1 cellular context compared by ENCODE assay signal in the genomic region with DNA sequence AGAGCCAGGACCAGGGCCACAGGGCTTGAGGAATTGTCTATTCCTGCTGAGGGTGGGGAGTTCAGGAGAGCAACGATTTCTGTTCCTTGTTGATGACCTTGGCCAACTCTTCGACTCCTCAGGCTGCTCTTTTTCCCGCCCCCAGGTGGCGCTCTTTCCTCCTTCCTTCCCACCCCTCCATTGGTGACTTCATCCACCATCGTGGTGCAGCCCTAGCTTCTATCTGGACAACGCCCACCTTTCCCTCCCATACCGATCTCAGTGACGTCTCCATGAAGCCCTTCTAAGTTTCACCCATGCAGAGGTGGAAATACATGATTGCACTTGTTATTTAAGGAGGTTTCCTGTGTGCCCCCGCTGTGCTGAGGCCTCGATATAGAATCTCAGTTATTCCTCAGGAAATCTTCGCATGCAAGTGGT.
TF ChIP-seq lines count a peak whose summit lies in the region.

No MANE protein-coding gene starts in this region.

TF ChIP-seq in H1, 55 proteins besides CTCF, POLR2A, EP300 and RAD21 (continued from another document):
- TF ChIP-seq CHD2 (IDR thresholded peaks at IDR 0.05; ENCODE audit: low read length): 0 out of 2 replicates have a peak, but pooled peaks have one; percentile 18
- TF ChIP-seq, protein P1, sequence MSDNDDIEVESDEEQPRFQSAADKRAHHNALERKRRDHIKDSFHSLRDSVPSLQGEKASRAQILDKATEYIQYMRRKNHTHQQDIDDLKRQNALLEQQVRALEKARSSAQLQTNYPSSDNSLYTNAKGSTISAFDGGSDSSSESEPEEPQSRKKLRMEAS (IDR thresholded peaks at IDR 0.05): peak; percentile 51; the same call in 1 of the 2 replicates
- no peak for TF ChIP-seq GTF2F1 (IDR thresholded peaks at IDR 0.05; ENCODE audit: borderline replicate concordance, low read depth, low read length)
- no peak for TF ChIP-seq SIX5 (IDR thresholded peaks at IDR 0.05; ENCODE audit: low read depth, low read length)
- no peak for TF ChIP-seq SRF (IDR thresholded peaks at IDR 0.05; ENCODE audit: low read depth, low read length)
- TF ChIP-seq, protein P2, sequence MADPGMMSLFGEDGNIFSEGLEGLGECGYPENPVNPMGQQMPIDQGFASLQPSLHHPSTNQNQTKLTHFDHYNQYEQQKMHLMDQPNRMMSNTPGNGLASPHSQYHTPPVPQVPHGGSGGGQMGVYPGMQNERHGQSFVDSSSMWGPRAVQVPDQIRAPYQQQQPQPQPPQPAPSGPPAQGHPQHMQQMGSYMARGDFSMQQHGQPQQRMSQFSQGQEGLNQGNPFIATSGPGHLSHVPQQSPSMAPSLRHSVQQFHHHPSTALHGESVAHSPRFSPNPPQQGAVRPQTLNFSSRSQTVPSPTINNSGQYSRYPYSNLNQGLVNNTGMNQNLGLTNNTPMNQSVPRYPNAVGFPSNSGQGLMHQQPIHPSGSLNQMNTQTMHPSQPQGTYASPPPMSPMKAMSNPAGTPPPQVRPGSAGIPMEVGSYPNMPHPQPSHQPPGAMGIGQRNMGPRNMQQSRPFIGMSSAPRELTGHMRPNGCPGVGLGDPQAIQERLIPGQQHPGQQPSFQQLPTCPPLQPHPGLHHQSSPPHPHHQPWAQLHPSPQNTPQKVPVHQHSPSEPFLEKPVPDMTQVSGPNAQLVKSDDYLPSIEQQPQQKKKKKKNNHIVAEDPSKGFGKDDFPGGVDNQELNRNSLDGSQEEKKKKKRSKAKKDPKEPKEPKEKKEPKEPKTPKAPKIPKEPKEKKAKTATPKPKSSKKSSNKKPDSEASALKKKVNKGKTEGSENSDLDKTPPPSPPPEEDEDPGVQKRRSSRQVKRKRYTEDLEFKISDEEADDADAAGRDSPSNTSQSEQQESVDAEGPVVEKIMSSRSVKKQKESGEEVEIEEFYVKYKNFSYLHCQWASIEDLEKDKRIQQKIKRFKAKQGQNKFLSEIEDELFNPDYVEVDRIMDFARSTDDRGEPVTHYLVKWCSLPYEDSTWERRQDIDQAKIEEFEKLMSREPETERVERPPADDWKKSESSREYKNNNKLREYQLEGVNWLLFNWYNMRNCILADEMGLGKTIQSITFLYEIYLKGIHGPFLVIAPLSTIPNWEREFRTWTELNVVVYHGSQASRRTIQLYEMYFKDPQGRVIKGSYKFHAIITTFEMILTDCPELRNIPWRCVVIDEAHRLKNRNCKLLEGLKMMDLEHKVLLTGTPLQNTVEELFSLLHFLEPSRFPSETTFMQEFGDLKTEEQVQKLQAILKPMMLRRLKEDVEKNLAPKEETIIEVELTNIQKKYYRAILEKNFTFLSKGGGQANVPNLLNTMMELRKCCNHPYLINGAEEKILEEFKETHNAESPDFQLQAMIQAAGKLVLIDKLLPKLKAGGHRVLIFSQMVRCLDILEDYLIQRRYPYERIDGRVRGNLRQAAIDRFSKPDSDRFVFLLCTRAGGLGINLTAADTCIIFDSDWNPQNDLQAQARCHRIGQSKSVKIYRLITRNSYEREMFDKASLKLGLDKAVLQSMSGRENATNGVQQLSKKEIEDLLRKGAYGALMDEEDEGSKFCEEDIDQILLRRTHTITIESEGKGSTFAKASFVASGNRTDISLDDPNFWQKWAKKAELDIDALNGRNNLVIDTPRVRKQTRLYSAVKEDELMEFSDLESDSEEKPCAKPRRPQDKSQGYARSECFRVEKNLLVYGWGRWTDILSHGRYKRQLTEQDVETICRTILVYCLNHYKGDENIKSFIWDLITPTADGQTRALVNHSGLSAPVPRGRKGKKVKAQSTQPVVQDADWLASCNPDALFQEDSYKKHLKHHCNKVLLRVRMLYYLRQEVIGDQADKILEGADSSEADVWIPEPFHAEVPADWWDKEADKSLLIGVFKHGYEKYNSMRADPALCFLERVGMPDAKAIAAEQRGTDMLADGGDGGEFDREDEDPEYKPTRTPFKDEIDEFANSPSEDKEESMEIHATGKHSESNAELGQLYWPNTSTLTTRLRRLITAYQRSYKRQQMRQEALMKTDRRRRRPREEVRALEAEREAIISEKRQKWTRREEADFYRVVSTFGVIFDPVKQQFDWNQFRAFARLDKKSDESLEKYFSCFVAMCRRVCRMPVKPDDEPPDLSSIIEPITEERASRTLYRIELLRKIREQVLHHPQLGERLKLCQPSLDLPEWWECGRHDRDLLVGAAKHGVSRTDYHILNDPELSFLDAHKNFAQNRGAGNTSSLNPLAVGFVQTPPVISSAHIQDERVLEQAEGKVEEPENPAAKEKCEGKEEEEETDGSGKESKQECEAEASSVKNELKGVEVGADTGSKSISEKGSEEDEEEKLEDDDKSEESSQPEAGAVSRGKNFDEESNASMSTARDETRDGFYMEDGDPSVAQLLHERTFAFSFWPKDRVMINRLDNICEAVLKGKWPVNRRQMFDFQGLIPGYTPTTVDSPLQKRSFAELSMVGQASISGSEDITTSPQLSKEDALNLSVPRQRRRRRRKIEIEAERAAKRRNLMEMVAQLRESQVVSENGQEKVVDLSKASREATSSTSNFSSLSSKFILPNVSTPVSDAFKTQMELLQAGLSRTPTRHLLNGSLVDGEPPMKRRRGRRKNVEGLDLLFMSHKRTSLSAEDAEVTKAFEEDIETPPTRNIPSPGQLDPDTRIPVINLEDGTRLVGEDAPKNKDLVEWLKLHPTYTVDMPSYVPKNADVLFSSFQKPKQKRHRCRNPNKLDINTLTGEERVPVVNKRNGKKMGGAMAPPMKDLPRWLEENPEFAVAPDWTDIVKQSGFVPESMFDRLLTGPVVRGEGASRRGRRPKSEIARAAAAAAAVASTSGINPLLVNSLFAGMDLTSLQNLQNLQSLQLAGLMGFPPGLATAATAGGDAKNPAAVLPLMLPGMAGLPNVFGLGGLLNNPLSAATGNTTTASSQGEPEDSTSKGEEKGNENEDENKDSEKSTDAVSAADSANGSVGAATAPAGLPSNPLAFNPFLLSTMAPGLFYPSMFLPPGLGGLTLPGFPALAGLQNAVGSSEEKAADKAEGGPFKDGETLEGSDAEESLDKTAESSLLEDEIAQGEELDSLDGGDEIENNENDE (IDR thresholded peaks at IDR 0.05; ENCODE audit: insufficient replicate concordance, low read length): no peak
- peak; percentile 72 for TF ChIP-seq JUND (IDR thresholded peaks at IDR 0.05; ENCODE audit: low read length)
- no peak for TF ChIP-seq HDAC6 (IDR thresholded peaks at IDR 0.05; ENCODE audit: low read depth, low read length)
- no peak for TF ChIP-seq KDM1A (IDR thresholded peaks at IDR 0.05; ENCODE audit: borderline replicate concordance, low read length)
- TF ChIP-seq YY1 (IDR thresholded peaks at IDR 0.05; ENCODE audit: low read depth, low read length): peak; percentile 80
- TF ChIP-seq, protein P3, sequence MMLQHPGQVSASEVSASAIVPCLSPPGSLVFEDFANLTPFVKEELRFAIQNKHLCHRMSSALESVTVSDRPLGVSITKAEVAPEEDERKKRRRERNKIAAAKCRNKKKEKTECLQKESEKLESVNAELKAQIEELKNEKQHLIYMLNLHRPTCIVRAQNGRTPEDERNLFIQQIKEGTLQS (IDR thresholded peaks at IDR 0.05; ENCODE audit: insufficient read depth, low read depth, low read length): no peak
- TF ChIP-seq, protein P4, sequence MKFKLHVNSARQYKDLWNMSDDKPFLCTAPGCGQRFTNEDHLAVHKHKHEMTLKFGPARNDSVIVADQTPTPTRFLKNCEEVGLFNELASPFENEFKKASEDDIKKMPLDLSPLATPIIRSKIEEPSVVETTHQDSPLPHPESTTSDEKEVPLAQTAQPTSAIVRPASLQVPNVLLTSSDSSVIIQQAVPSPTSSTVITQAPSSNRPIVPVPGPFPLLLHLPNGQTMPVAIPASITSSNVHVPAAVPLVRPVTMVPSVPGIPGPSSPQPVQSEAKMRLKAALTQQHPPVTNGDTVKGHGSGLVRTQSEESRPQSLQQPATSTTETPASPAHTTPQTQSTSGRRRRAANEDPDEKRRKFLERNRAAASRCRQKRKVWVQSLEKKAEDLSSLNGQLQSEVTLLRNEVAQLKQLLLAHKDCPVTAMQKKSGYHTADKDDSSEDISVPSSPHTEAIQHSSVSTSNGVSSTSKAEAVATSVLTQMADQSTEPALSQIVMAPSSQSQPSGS (IDR thresholded peaks at IDR 0.05; ENCODE audit: low read length): peak; percentile 87
- TF ChIP-seq CTBP2 (IDR thresholded peaks at IDR 0.05; ENCODE audit: borderline replicate concordance, insufficient read depth, insufficient read length, low read length): no peak
- TF ChIP-seq TBP (IDR thresholded peaks at IDR 0.05; ENCODE audit: low read depth, low read length): no peak
- 0 out of 2 replicates have a peak, but pooled peaks have one; percentile 53 for TF ChIP-seq BACH1 (IDR thresholded peaks at IDR 0.05; ENCODE audit: low read length)
- no peak for TF ChIP-seq CREB1 (IDR thresholded peaks at IDR 0.05)
- TF ChIP-seq, protein P5, sequence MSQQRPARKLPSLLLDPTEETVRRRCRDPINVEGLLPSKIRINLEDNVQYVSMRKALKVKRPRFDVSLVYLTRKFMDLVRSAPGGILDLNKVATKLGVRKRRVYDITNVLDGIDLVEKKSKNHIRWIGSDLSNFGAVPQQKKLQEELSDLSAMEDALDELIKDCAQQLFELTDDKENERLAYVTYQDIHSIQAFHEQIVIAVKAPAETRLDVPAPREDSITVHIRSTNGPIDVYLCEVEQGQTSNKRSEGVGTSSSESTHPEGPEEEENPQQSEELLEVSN (IDR thresholded peaks at IDR 0.05): 0 out of 2 replicates have a peak, but pooled peaks have one; percentile 60
- TF ChIP-seq RFX5 (IDR thresholded peaks at IDR 0.05; ENCODE audit: borderline replicate concordance, low read depth, low read length): no peak
- no peak for TF ChIP-seq TAF7 (optimal IDR thresholded peaks at IDR 0.05; ENCODE audit: borderline replicate concordance, low read depth, low read length)
- TF ChIP-seq TCF12 (IDR thresholded peaks at IDR 0.05; ENCODE audit: low read depth, low read length): no peak
